ENCODE assay signal across 23 cellular contexts in genomic region chr1:73749996-73750395, GRCh38.
"Had no signal": no experiment of that assay in that cellular context is flagged by ENCODE, and none has a peak within 500 bp of the region (broad histone marks: within the 10 kb centered on the region; RNA-seq: fewer than 3 reads in every experiment).

No MANE protein-coding gene starts in this region.

- H3K4me1 Mint-ChIP-seq: endodermal cell; naive thymus-derived CD4-positive, alpha-beta T cell had no signal

- DNase-seq: colonic mucosa; cortex of kidney; effector CD8-positive, alpha-beta T cell; effector memory CD8-positive, alpha-beta T cell; endodermal cell; erythroblast; esophagus squamous epithelium; foreskin fibroblast; foreskin melanocyte; gastrocnemius medialis; glutamatergic neuron; head of caudate nucleus; heart right ventricle; hippocampal formation; left cardiac atrium; left lung; left ventricle myocardium superior; lower lobe of right lung; mesenchymal stem cell; midbrain; naive thymus-derived CD4-positive, alpha-beta T cell had no signal

- H3K27me3 Mint-ChIP-seq: dendritic cell treated with granulocyte-macrophage colony-stimulating factor and Interleukin-4, amounts not matched to agents 40 ng/mL and 50 ng/mL, for 4 days; effector memory CD8-positive, alpha-beta T cell; naive thymus-derived CD4-positive, alpha-beta T cell had no signal

- ATAC-seq: effector memory CD8-positive, alpha-beta T cell; esophagus mucosa; gastrocnemius medialis; heart right ventricle; left cardiac atrium; left lung; left ventricle myocardium superior; lower lobe of right lung; naive thymus-derived CD4-positive, alpha-beta T cell had no signal

- H3K36me3 Mint-ChIP-seq: naive thymus-derived CD4-positive, alpha-beta T cell had no signal

- H3K4me3 Mint-ChIP-seq: dendritic cell treated with granulocyte-macrophage colony-stimulating factor and Interleukin-4, amounts not matched to agents 40 ng/mL and 50 ng/mL, for 4 days; effector memory CD8-positive, alpha-beta T cell; endodermal cell; naive thymus-derived CD4-positive, alpha-beta T cell had no signal

- H3K27ac Mint-ChIP-seq: dendritic cell treated with granulocyte-macrophage colony-stimulating factor and Interleukin-4, amounts not matched to agents 40 ng/mL and 50 ng/mL, for 4 days; effector memory CD8-positive, alpha-beta T cell; endodermal cell; naive thymus-derived CD4-positive, alpha-beta T cell had no signal
